Comparison of ENCODE assay signal across 10 cellular contexts in the genomic region with DNA sequence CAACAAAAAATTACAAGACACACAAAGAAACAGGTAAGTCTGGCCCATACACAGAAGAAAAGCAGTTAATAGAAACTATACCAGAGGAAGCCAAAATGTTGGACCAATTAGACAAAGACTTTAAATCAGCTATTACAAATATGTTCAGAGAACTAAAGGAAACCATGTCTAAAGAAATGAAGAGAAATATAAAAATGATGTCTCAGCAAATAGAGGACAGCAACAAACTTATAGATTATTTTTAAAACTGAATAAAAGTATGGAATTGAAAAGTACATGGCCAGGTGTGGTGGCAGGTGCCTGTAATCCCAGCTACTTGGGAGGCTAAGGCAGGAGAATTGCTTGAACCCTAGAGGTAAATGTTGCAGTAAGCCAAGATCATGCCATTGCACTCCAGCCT. TPM values are rescaled to one million over a fixed set of nuclear protein-coding genes. Genes with fewer than 3 reads are reported as not detected.
"Had no signal": no experiment of that assay in that cellular context is flagged by ENCODE, and none has a peak within 500 bp of the region (broad histone marks: within the 10 kb centered on the region; RNA-seq: fewer than 3 reads in every experiment).

No MANE protein-coding gene starts in this region.

- H3K9me3 ChIP-seq: HAP-1 had no signal

- H3K36me3 ChIP-seq: HAP-1 had no signal

- H3K4me1 ChIP-seq: HAP-1 had no signal

- H3K27ac ChIP-seq: GM23248, KMS-11 had no signal

- DNase-seq: GM23248, GOT3, H7, Karpas-422, KBM-7 had no signal

- H3K4me2 ChIP-seq: KMS-11 had no signal

- H2AFZ ChIP-seq: GM23248 had no signal

- H3K4me3 ChIP-seq: GM23248, HAP-1 had no signal

- ATAC-seq: HCT116 had no signal

- FAIRE-seq: HTR-8/SVneo had no signal

- H3K9ac ChIP-seq: GM23248, KMS-11 had no signal

RNA-seq across cellular contexts. Expression of a gene that starts 58.5 kb away (rescaled TPM):
- total RNA-seq: GM23248, HT-29 had no signal
- polyA plus RNA-seq: GM23248 had no signal
